Comparison of ENCODE assay signal across 17 cellular contexts in genomic region chr21:41446571-41446970, GRCh38.
"Had no signal": no experiment of that assay in that cellular context is flagged by ENCODE, and none has a peak within 500 bp of the region (broad histone marks: within the 10 kb centered on the region; RNA-seq: fewer than 3 reads in every experiment).

No MANE protein-coding gene starts in this region.

- ATAC-seq: left lobe of liver, natural killer cell had no signal

- FAIRE-seq: islet of Langerhans had no signal

- DNase-seq: activated CD4-positive, alpha-beta T cell treated with anti-CD3 and anti-CD28 coated beads, Interleukin-2, amount 10 ng/mL, durations not matched to agents 7 days and 5 days; activated CD4-positive, CD25-positive, alpha-beta regulatory T cell; activated CD8-positive, alpha-beta memory T cell treated with anti-CD3 and anti-CD28 coated beads for 24 hours; activated naive CD4-positive, alpha-beta T cell treated with anti-CD3 and anti-CD28 coated beads, Interleukin-2, amount 10 ng/mL, durations not matched to agents 7 days and 5 days; activated T-cell treated with anti-CD3 and anti-CD28 coated beads for 4 hours; amniotic stem cell; erythroblast; natural killer cell; posterior cingulate gyrus; stimulated activated CD4-positive, alpha-beta T cell treated with anti-CD3 and anti-CD28 coated beads, Interleukin-2, amount 100 ng/mL, for 48 hours; stimulated activated naive CD4-positive, alpha-beta T cell; tibial artery had no signal

- H3K9me3 ChIP-seq: neutrophil, tibial artery had no signal

- H3K4me3 Mint-ChIP-seq: activated CD4-positive, alpha-beta T cell treated with anti-CD3 and anti-CD28 coated beads, Interleukin-2, amount 10 ng/mL, durations not matched to agents 7 days and 5 days; activated naive CD4-positive, alpha-beta T cell treated with anti-CD3 and anti-CD28 coated beads, Interleukin-2, amount 10 ng/mL, durations not matched to agents 7 days and 5 days; natural killer cell; T-helper 2 cell treated with Interferon-gamma antibody and Interleukin-4, amounts not matched to agents 5 μg/mL and 100 μg/mL, for 36 hours had no signal

- H3K4me1 ChIP-seq: tibial artery had no signal

- H3K4me1 Mint-ChIP-seq: activated naive CD4-positive, alpha-beta T cell treated with anti-CD3 and anti-CD28 coated beads, Interleukin-2, amount 10 ng/mL, durations not matched to agents 7 days and 5 days; natural killer cell had no signal

- H3K27ac Mint-ChIP-seq: activated CD4-positive, alpha-beta T cell treated with anti-CD3 and anti-CD28 coated beads, Interleukin-2, amount 10 ng/mL, durations not matched to agents 7 days and 5 days; natural killer cell; T-helper 2 cell treated with Interferon-gamma antibody and Interleukin-4, amounts not matched to agents 5 μg/mL and 100 μg/mL, for 36 hours had no signal

- H3K27me3 Mint-ChIP-seq: activated CD4-positive, alpha-beta T cell treated with anti-CD3 and anti-CD28 coated beads, Interleukin-2, amount 10 ng/mL, durations not matched to agents 7 days and 5 days; activated naive CD4-positive, alpha-beta T cell treated with anti-CD3 and anti-CD28 coated beads, Interleukin-2, amount 10 ng/mL, durations not matched to agents 7 days and 5 days had no signal

- H3K27ac ChIP-seq: neutrophil, tibial artery had no signal

- H3K9me3 Mint-ChIP-seq: activated CD4-positive, alpha-beta T cell treated with anti-CD3 and anti-CD28 coated beads, Interleukin-2, amount 10 ng/mL, durations not matched to agents 7 days and 5 days; activated naive CD4-positive, alpha-beta T cell treated with anti-CD3 and anti-CD28 coated beads, Interleukin-2, amount 10 ng/mL, durations not matched to agents 7 days and 5 days; activated T-helper 2 cell treated with anti-CD3 and anti-CD28 coated beads, Interferon-gamma antibody, Interleukin-2, Interleukin-4, amounts not matched to agents 10 μg/mL and 5 μg/mL and 100 μg/mL, durations not matched to agents 14 hours and 24 hours and 36 hours; natural killer cell; T-helper 2 cell treated with Interferon-gamma antibody and Interleukin-4, amounts not matched to agents 5 μg/mL and 100 μg/mL, for 36 hours had no signal

- H3K4me3 ChIP-seq: tibial artery had no signal

- H3K27me3 ChIP-seq: neutrophil, tibial artery had no signal
